In genomic region chr11:125173027-125173426, GRCh38 we compare ENCODE assay signal across 9 cellular contexts. TPM values are rescaled to one million over a fixed set of nuclear protein-coding genes. Genes with fewer than 3 reads are reported as not detected.
"Had no signal": no experiment of that assay in that cellular context is flagged by ENCODE, and none has a peak within 500 bp of the region (broad histone marks: within the 10 kb centered on the region; RNA-seq: fewer than 3 reads in every experiment).

No MANE protein-coding gene starts in this region.

- H3K27ac Mint-ChIP-seq: HFFc6 had no signal

- FAIRE-seq: HTR-8/SVneo had no signal

- H3K36me3 ChIP-seq: HAP-1 had no signal

- H3K9me3 Mint-ChIP-seq: HFFc6 had no signal

- H3K9ac ChIP-seq: GM23248 had no signal

- H3K27ac ChIP-seq: GM23248 had no signal

- DNase-seq: GM23248, GOT3, H7, HFFc6, IMR-90 had no signal

- H3K9me3 ChIP-seq: HAP-1 had no signal

- H3K4me3 ChIP-seq: GM23248, HAP-1 had no signal

- ATAC-seq: HCT116 had no signal

- H3K4me3 Mint-ChIP-seq: HFFc6 had no signal

RNA-seq across cellular contexts. Expression of gene PKNOX2, which starts 8.5 kb away (rescaled TPM):
- total RNA-seq: HT-29 had no signal
